Comparison of ENCODE assay signal across 1 cellular context in genomic region chr4:185309770-185310169, GRCh38.
TF ChIP-seq lines count a peak whose summit lies in the region.

No MANE protein-coding gene starts in this region.

TF ChIP-seq in GM12878, 131 proteins besides CTCF, POLR2A, EP300 and RAD21 (continued from another document and continues in another):
- no peak for TF ChIP-seq BRCA1 (IDR thresholded peaks at IDR 0.05; ENCODE audit: low read depth, low read length)
- no peak for TF ChIP-seq CBFB (IDR thresholded peaks at IDR 0.05; ENCODE audit: low read depth)
- TF ChIP-seq MLLT1 (IDR thresholded peaks at IDR 0.05) = peak; percentile 75
- TF ChIP-seq FOS (IDR thresholded peaks at IDR 0.05; ENCODE audit: borderline replicate concordance, extremely low read depth, insufficient read length) = no peak
- TF ChIP-seq TCF7 (IDR thresholded peaks at IDR 0.05; ENCODE audit: borderline replicate concordance) = peak; percentile 49; the same call in 1 of the 2 replicates
- no peak for TF ChIP-seq SUZ12 (IDR thresholded peaks at IDR 0.05; ENCODE audit: unreplicated experiment)
- 0 out of 2 replicates have a peak, but pooled peaks have one; percentile 38 for TF ChIP-seq GATAD2B (conservative IDR thresholded peaks at IDR 0.05; ENCODE audit: low read depth)
- no peak for TF ChIP-seq NFXL1 (IDR thresholded peaks at IDR 0.05; ENCODE audit: borderline replicate concordance)
- no peak for TF ChIP-seq HDAC2 (IDR thresholded peaks at IDR 0.05)
- peak; percentile 69 for TF ChIP-seq SKIL (IDR thresholded peaks at IDR 0.05; ENCODE audit: low read depth, poor library complexity, severe bottlenecking)
- peak; percentile 66; the same call in 1 of the 2 replicates for TF ChIP-seq PAX5 (IDR thresholded peaks at IDR 0.05; ENCODE audit: borderline replicate concordance, low read depth, low read length)
- peak; percentile 84 for TF ChIP-seq DPF2 (IDR thresholded peaks at IDR 0.05)
- TF ChIP-seq MEF2B (IDR thresholded peaks at IDR 0.05; ENCODE audit: partially characterized antibody, poor library complexity, severe bottlenecking) = peak; percentile 74
- TF ChIP-seq POU2F2 (IDR thresholded peaks at IDR 0.05; ENCODE audit: borderline replicate concordance, low read depth, low read length) = 0 out of 3 replicates have a peak, but pooled peaks have one; percentile 29
- no peak for TF ChIP-seq CBX3 (IDR thresholded peaks at IDR 0.05; ENCODE audit: borderline replicate concordance, low read depth)
- peak; percentile 71 to 77; a peak in 3 of 4 replicates for TF ChIP-seq IKZF2 (IDR thresholded peaks at IDR 0.05)
- peak; percentile 85 for TF ChIP-seq BCL3 (IDR thresholded peaks at IDR 0.05; ENCODE audit: borderline replicate concordance, insufficient read depth, low read depth, low read length, poor library complexity, severe bottlenecking)
- TF ChIP-seq PRDM15 (CRISPR knock-in tag; IDR thresholded peaks at IDR 0.05) = 0 out of 2 replicates have a peak, but pooled peaks have one; percentile 40
- peak; percentile 69; the same call in 1 of the 2 replicates for TF ChIP-seq RELB (IDR thresholded peaks at IDR 0.05; ENCODE audit: low read depth)
- no peak for TF ChIP-seq RFX5 (IDR thresholded peaks at IDR 0.05; ENCODE audit: low read depth, low read length)
- TF ChIP-seq PML (IDR thresholded peaks at IDR 0.05; ENCODE audit: low read length) = no peak
- no peak for TF ChIP-seq WRNIP1 (IDR thresholded peaks at IDR 0.05; ENCODE audit: borderline replicate concordance, low read depth, low read length)
- TF ChIP-seq ZNF274 (IDR thresholded peaks at IDR 0.05; ENCODE audit: insufficient read depth, insufficient read length) = no peak
- TF ChIP-seq RUNX3 (IDR thresholded peaks at IDR 0.05; ENCODE audit: low read length) = no peak
- TF ChIP-seq ELK1 (IDR thresholded peaks at IDR 0.05; ENCODE audit: low read depth, low read length) = no peak
- no peak for TF ChIP-seq HCFC1 (IDR thresholded peaks at IDR 0.05; ENCODE audit: low read length)
- 0 out of 4 replicates have a peak, but pooled peaks of 1 of the 2 experiments have one; percentile 19 for TF ChIP-seq SRF (IDR thresholded peaks at IDR 0.05; ENCODE audit: low read depth in 2 of 2, low read length in 2 of 2)
- TF ChIP-seq MTA2 (IDR thresholded peaks at IDR 0.05; ENCODE audit: low read depth) = peak; percentile 78
- peak; percentile 45; the same call in 1 of the 2 replicates for TF ChIP-seq PKNOX1 (IDR thresholded peaks at IDR 0.05)
- no peak for TF ChIP-seq CREB1 (IDR thresholded peaks at IDR 0.05; ENCODE audit: low read depth)
- peak in 1 of 2 experiments; percentile 86; a peak in 2 of 4 replicates for TF ChIP-seq ETV6 (conservative IDR thresholded peaks at IDR 0.05 in 1 of 2, IDR thresholded peaks at IDR 0.05 in 1 of 2; ENCODE audit: borderline replicate concordance in 1 of 2, low read depth in 1 of 2)
- peak; percentile 85 for TF ChIP-seq MAX (IDR thresholded peaks at IDR 0.05; ENCODE audit: low read depth, low read length)
- TF ChIP-seq ZBTB33 (IDR thresholded peaks at IDR 0.05) = no peak
- peak; percentile 92 for TF ChIP-seq IRF4 (IDR thresholded peaks at IDR 0.05; ENCODE audit: low read depth, low read length)
- TF ChIP-seq SMARCA5 (IDR thresholded peaks at IDR 0.05) = no peak
- no peak; the same call in 1 of the 2 replicates for TF ChIP-seq SMAD5 (IDR thresholded peaks at IDR 0.05; ENCODE audit: low read depth)
- peak; percentile 85 for TF ChIP-seq BCL11A (IDR thresholded peaks at IDR 0.05; ENCODE audit: low read depth, low read length)
- TF ChIP-seq USF1 (IDR thresholded peaks at IDR 0.05; ENCODE audit: borderline replicate concordance, extremely low read length, insufficient read depth, low read depth, low read length) = no peak
- TF ChIP-seq TCF12 (IDR thresholded peaks at IDR 0.05; ENCODE audit: low read depth, low read length) = peak; percentile 97
- TF ChIP-seq HDGF (IDR thresholded peaks at IDR 0.05) = no peak
- TF ChIP-seq BHLHE40 (IDR thresholded peaks at IDR 0.05; ENCODE audit: borderline replicate concordance in 1 of 2, low read depth in 2 of 2, low read length in 1 of 2) = peak in 1 of 2 experiments; percentile 41; a peak in 1 of 4 replicates
- TF ChIP-seq TCF3 (IDR thresholded peaks at IDR 0.05; ENCODE audit: borderline replicate concordance, insufficient read depth, low read depth, low read length) = peak; percentile 93; the same call in 1 of the 2 replicates
- peak; percentile 91 for TF ChIP-seq SPI1 (IDR thresholded peaks at IDR 0.05; ENCODE audit: borderline replicate concordance, insufficient read depth, low read depth, low read length)
- no peak for TF ChIP-seq USF2 (IDR thresholded peaks at IDR 0.05; ENCODE audit: borderline replicate concordance, low read depth, low read length)
- peak; percentile 77 for TF ChIP-seq EED (IDR thresholded peaks at IDR 0.05; ENCODE audit: low read depth)
- TF ChIP-seq RBBP5 (conservative IDR thresholded peaks at IDR 0.05) = no peak
- no peak for TF ChIP-seq POLR2AphosphoS2 (IDR thresholded peaks at IDR 0.05; ENCODE audit: low read depth, low read length)
- 0 out of 2 replicates have a peak, but pooled peaks have one; percentile 31 for TF ChIP-seq TAF1 (IDR thresholded peaks at IDR 0.05; ENCODE audit: borderline replicate concordance, low read depth, low read length)
